In the genomic region with DNA sequence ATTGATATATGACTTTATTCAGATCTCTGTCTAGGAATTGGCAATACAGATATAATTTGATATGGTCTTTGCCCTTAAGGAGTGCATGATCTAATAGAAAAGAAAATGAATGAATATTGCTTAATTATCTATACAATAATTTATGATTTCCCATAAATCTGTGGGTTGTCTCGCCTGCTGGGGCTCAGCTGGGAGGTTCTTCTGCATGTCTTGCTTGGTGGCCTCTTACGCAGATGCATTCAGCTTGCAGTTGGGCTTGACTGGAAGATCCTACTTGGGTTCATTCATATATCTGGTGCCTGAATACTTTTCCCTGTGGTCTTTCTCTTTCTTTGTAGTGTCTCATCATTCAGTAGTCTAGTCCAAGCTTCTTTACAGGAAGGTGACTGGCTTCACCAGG, we compare ENCODE assay signal across 10 cellular contexts.
"Had no signal": no experiment of that assay in that cellular context is flagged by ENCODE, and none has a peak within 500 bp of the region (broad histone marks: within the 10 kb centered on the region; RNA-seq: fewer than 3 reads in every experiment).

No MANE protein-coding gene starts in this region.

- H3K9me3 Mint-ChIP-seq: H9, HFFc6 had no signal

- H3K4me3 ChIP-seq: GM23248, HAP-1 had no signal

- H3K27ac ChIP-seq: GM23248 had no signal

- H2AFZ ChIP-seq: GM23248 had no signal

- H3K27ac Mint-ChIP-seq: H9, HFFc6 had no signal

- H3K9me3 ChIP-seq: HAP-1 had no signal

- DNase-seq: GM23248, GOT3, H7, H9, HCEC 1CT, HFFc6 had no signal

- H3K4me1 ChIP-seq: HAP-1 had no signal

- FAIRE-seq: H1, H54 had no signal

- H3K4me3 Mint-ChIP-seq: H9, HFFc6 had no signal

- ATAC-seq: HCT116 had no signal

- H3K36me3 ChIP-seq: HAP-1 had no signal

- H3K9ac ChIP-seq: GM23248 had no signal
